ENCODE assay signal across 10 cellular contexts in genomic region chr2:169069341-169069740, GRCh38. TPM values are rescaled to one million over a fixed set of nuclear protein-coding genes. Genes with fewer than 3 reads are reported as not detected.
DNase-seq lines count a peak whose midpoint lies in the region; ATAC-seq and TF ChIP-seq lines count a peak whose summit lies in the region.
"Had no signal": no experiment of that assay in that cellular context is flagged by ENCODE, and none has a peak within 500 bp of the region (broad histone marks: within the 10 kb centered on the region; RNA-seq: fewer than 3 reads in every experiment).

Gene DHRS9 (plus strand): TSS chr2:169069563. CDS start chr2:169081582, 12,019 bp downstream.

- CTCF ChIA-PET in A673 (lab: Charles Lee): no interaction called here

- intact Hi-C loops in A673 (cut with micrococcal nuclease; ENCODE audit: unreplicated experiment): no loop called here
- intact Hi-C loops in left lung (cut with DNase I): no loop called here

- H3K4me3 Mint-ChIP-seq in activated T-cell treated with anti-CD3 and anti-CD28 coated beads, Interleukin-2, amount 50 U/mL, for 4 hours: peak within 1 kb of the TSS; percentile 5

- H3K27me3 Mint-ChIP-seq in activated T-cell treated with anti-CD3 and anti-CD28 coated beads, Interleukin-2, amount 50 U/mL, for 4 hours (ENCODE audit: low read depth): no peaks in the 10 kb centered on the region

- no peaks in the 10 kb centered on the region for H3K9me3 ChIP-seq in A673 (ENCODE audit: low read depth, low read length, poor library complexity, severe bottlenecking)
- no peaks in the 10 kb centered on the region for H3K9me3 ChIP-seq in left lung

- H3K4me3 ChIP-seq in A673 (ENCODE audit: low read depth, low read length, poor library complexity, severe bottlenecking) (no peak within 1 kb of the TSS), HL-60 (replicated peaks; ENCODE audit: insufficient read depth, low read length) (peak within 1 kb of the TSS; percentile 27), left lung (peak within 1 kb of the TSS in 1 of 2 donors; percentile 13)

- H3K27ac ChIP-seq in A673 (ENCODE audit: low read depth, low read length, poor library complexity, severe bottlenecking) (no peak within 1 kb of the TSS), HL-60 (replicated peaks) (peak within 1 kb of the TSS; percentile 45), left lung (peak within 1 kb of the TSS in 1 of 2 donors; percentile 88)

- peak; percentile 12 for DNase-seq in A673 (ENCODE audit: low spot score)
- peak; percentile 93 to 94 for DNase-seq in HL-60 (ENCODE audit: low read depth in 1 of 2, low spot score in 1 of 2)
- no peak for DNase-seq in activated T-cell treated with anti-CD3 and anti-CD28 coated beads, Interleukin-2, amount 50 U/mL, for 4 hours
- peak; percentile 53 to 77 for DNase-seq in left lung
- DNase-seq in G401 (ENCODE audit: low spot score): no peak
- no peak for DNase-seq in NCI-H2171 treated with DMSO at 0.1 percent for 48 hours (lab: John Stamatoyannopoulos, UW)
- DNase-seq in NAMALWA (ENCODE audit: low spot score): no peak
- no peak for DNase-seq in NCI-H748 treated with DMSO at 0.1 percent for 48 hours (lab: John Stamatoyannopoulos, UW)
- DNase-seq: DMS79 treated with DMSO at 0.1 percent for 48 hours had no signal

- peak; percentile 73 to 79 for ATAC-seq in activated T-cell treated with anti-CD3 and anti-CD28 coated beads, Interleukin-2, amount 50 U/mL, for 4 hours
- peak; percentile 63 for ATAC-seq in left lung
- ATAC-seq: HepG2 had no signal

- H3K36me3 ChIP-seq in A673 (ENCODE audit: insufficient read depth, low read length, poor library complexity, severe bottlenecking) (no peaks in the 10 kb centered on the region), left lung (no peaks in the 10 kb centered on the region)

- no peaks in the 10 kb centered on the region for H3K9me3 Mint-ChIP-seq in activated T-cell treated with anti-CD3 and anti-CD28 coated beads, Interleukin-2, amount 50 U/mL, for 4 hours

- TF ChIP-seq CTCF in A673 (conservative IDR thresholded peaks at IDR 0.05; ENCODE audit: low read depth, low read length) (no peak), HL-60 (IDR thresholded peaks at IDR 0.05; ENCODE audit: insufficient read depth, low read length) (no peak), left lung (IDR thresholded peaks at IDR 0.05) (no peak)

- in situ Hi-C loops in G401 (cut with HindIII; ENCODE audit: low sequenced_read_pairs): no loop called here

- H3K4me1 Mint-ChIP-seq in activated T-cell treated with anti-CD3 and anti-CD28 coated beads, Interleukin-2, amount 50 U/mL, for 4 hours (ENCODE audit: low read depth): peaks cover 19% of the 10 kb centered on the region

- H3K4me1 ChIP-seq in A673 (ENCODE audit: insufficient read depth, low read length, poor library complexity, severe bottlenecking) (no peaks in the 10 kb centered on the region), left lung (peaks cover 0 to 24% of the 10 kb centered on the region in 2 donors)

- H3K27me3 ChIP-seq in A673 (replicated peaks; ENCODE audit: insufficient read depth, low read depth, low read length, poor library complexity) (peaks cover 11% of the 10 kb centered on the region), HL-60 (ENCODE audit: insufficient read depth, poor library complexity, severe bottlenecking) (no peaks in the 10 kb centered on the region), left lung (no peaks in the 10 kb centered on the region)

- POLR2A ChIA-PET in A673 (lab: Charles Lee; ENCODE audit: low non-redundant PET): no interaction called here

- no peaks in the 10 kb centered on the region for H3K36me3 Mint-ChIP-seq in activated T-cell treated with anti-CD3 and anti-CD28 coated beads, Interleukin-2, amount 50 U/mL, for 4 hours (ENCODE audit: insufficient read depth)

- no TSS peak for BruUV-seq in A673 (replicated peaks; lab: Mats Ljungman, UMichigan)

RNA-seq across cellular contexts. Expression of gene DHRS9, which starts in this region (rescaled TPM):
- total RNA-seq in A673 (2021) (not detected in 2 replicates), left lung (1 to 10 TPM; 3.9 to 8.5 TPM)
- total RNA-seq in activated T-cell treated with anti-CD3 and anti-CD28 coated beads, Interleukin-2, amount 50 U/mL, for 4 hours: 1 to 10 TPM; 3.6 to 4.6 (median 3.9) TPM
- not detected in 2 replicates for total RNA-seq in G401 (2014; rRNA removed; shearing (Covaris generic))
- total RNA-seq: HepG2 had no signal

Comparison
In these comparisons a context has a peak if more than half of its experiments do, and no peak if none do; other contexts are left out.
1. Peak in DNase-seq in A673; RNA of the gene not detected or under 1 TPM.
2. DNase-seq: peak in HL-60 (2 of 2) and left lung (2 of 2); none in activated T-cell treated with anti-CD3 and anti-CD28 coated beads, Interleukin-2, amount 50 U/mL, for 4 hours (single experiment), G401 (single experiment), NCI-H2171 treated with DMSO at 0.1 percent for 48 hours (single experiment), NAMALWA (single experiment) and NCI-H748 treated with DMSO at 0.1 percent for 48 hours (single experiment).